1 cellular context compared by ENCODE assay signal in the genomic region with DNA sequence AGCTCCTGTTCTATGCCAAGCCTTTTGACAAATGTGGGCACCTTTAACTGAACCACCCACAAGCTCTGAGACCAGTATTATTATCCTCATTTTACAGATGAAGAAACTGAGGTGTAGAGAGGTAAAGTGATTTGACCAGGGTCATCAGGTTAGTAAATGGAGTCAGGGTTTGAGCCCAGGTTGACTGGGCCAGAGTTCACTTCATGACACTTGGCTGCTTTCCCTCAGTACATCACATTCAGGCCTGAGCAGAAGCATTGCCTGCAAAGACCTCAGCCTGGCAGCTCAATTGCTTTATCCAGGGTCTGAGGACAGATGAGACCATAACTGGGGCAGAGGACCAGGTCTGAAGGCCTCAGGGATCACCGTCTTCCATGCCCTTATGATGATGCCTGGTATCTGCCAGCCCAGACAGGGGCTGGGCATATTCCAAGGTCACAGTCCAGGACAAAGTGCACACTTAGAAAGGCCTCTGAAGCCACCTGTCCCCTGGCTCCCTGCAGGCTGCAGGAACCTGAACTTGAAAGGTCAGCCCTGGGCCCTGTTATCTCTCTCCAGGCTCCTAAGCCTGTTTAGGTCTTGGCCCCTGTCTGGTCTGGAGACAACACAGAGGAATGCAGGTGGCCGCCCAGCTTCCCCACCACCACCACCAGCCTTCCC.
TF ChIP-seq lines count a peak whose summit lies in the region.

No MANE protein-coding gene starts in this region.

TF ChIP-seq in GM12878, 131 proteins besides CTCF, POLR2A, EP300 and RAD21 (continued from another document):
- TF ChIP-seq MLLT1 (IDR thresholded peaks at IDR 0.05) (no peak), CEBPB (IDR thresholded peaks at IDR 0.05; ENCODE audit: borderline replicate concordance in 1 of 2, low read depth in 2 of 2, low read length in 2 of 2) (no peak), FOS (IDR thresholded peaks at IDR 0.05; ENCODE audit: borderline replicate concordance, extremely low read depth, insufficient read length) (no peak), NKRF (conservative IDR thresholded peaks at IDR 0.05) (no peak), PAX8 (IDR thresholded peaks at IDR 0.05) (no peak), RAD51 (IDR thresholded peaks at IDR 0.05) (no peak)
